In the genomic region with DNA sequence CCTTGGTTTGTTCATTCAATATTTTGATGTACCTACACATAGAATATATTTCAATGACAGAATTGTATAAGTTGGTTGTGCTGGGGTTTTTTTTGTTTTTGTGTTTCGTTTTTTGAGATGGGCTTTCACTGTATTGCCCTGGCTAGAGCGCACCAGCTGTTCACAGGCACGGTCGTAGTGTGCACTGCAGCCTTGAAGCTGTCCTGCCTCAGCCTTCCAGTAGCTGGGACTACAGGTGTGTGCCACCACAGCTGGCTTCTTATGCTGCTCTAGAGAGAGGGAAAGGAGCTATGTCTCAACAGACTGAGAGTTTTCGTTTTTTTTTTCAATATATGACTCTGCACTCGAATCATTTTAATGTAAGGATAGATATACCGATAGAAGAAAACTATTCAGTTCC, we compare ENCODE assay signal across 22 cellular contexts.
"Had no signal": no experiment of that assay in that cellular context is flagged by ENCODE, and none has a peak within 500 bp of the region (broad histone marks: within the 10 kb centered on the region; RNA-seq: fewer than 3 reads in every experiment).

No MANE protein-coding gene starts in this region.

- H3K9me3 ChIP-seq: esophagus muscularis mucosa, gastroesophageal sphincter, lower lobe of right lung, mucosa of descending colon had no signal

- ATAC-seq: foreskin keratinocyte; gastroesophageal sphincter; heart left ventricle; left colon; left lobe of liver; left ventricle myocardium superior; lower lobe of right lung; mucosa of descending colon; naive thymus-derived CD8-positive, alpha-beta T cell had no signal

- H3K4me1 ChIP-seq: esophagus muscularis mucosa, foreskin keratinocyte, gastroesophageal sphincter, heart left ventricle, lower lobe of right lung had no signal

- H3K79me2 ChIP-seq: hepatocyte had no signal

- H3K36me3 ChIP-seq: esophagus muscularis mucosa, gastroesophageal sphincter, heart left ventricle, lower lobe of right lung had no signal

- H3K27me3 ChIP-seq: esophagus muscularis mucosa, foreskin keratinocyte, gastroesophageal sphincter, hepatocyte had no signal

- H3K4me3 ChIP-seq: dorsolateral prefrontal cortex, esophagus muscularis mucosa, gastroesophageal sphincter, heart left ventricle, hepatocyte, lower lobe of right lung, mucosa of descending colon had no signal

- H2AFZ ChIP-seq: hepatocyte had no signal

- H3K4me2 ChIP-seq: hepatocyte had no signal

- H3K27ac ChIP-seq: dorsolateral prefrontal cortex, esophagus muscularis mucosa, foreskin keratinocyte, gastroesophageal sphincter, heart left ventricle, hepatocyte, lower lobe of right lung had no signal

- DNase-seq: dermis blood vessel endothelial cell; dorsolateral prefrontal cortex; effector CD4-positive, alpha-beta T cell; effector memory CD4-positive, alpha-beta T cell; foreskin keratinocyte; heart left ventricle; hypothalamus; immature natural killer cell; islet precursor cell; kidney; kidney glomerular epithelial cell; left colon; left ventricle myocardium superior; lower lobe of right lung; mesenchymal stem cell; mucosa of descending colon; naive B cell; naive thymus-derived CD8-positive, alpha-beta T cell had no signal
